In the genomic region with DNA sequence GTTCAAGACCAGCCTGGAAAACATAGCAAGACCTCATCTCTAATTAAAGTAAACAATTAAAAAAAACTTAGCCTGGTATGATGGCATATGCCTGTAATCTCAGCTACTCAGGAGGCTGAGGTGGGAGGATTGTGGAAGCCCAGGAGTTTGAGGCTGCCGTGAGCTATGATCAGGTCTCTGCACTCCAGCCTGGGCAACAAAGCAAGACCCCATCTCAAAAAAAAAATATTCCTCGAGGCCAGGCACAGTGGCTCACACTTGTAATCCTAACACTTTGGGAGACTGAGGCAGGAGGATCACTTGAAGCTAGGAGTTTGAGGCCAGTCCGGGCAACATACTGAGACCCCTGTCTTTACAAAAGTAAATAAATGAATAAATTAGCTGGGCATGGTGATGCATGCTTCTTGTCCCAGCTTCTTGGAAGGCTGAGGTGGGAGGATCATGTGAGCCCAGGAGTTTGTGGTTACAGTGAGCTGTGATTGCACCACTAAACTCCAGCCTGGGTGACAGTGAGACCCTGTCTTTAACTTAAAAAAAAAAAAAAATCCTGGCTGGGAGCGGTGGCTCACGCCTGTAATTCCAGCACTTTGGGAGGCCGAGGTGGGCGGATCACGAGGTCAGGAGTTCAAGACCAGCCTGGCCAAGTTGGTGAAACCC, we compare ENCODE assay signal across 28 cellular contexts. TPM values are rescaled to one million over a fixed set of nuclear protein-coding genes. Genes with fewer than 3 reads are reported as not detected.
"Had no signal": no experiment of that assay in that cellular context is flagged by ENCODE, and none has a peak within 500 bp of the region (broad histone marks: within the 10 kb centered on the region; RNA-seq: fewer than 3 reads in every experiment).

No MANE protein-coding gene starts in this region.

- H3K4me3 ChIP-seq: gastrocnemius medialis, thyroid gland, upper lobe of right lung had no signal

- H3K4me1 Mint-ChIP-seq: activated CD4-positive, alpha-beta T cell treated with anti-CD3 and anti-CD28 coated beads, Interleukin-2, amount 10 ng/mL, durations not matched to agents 7 days and 5 days; activated CD8-positive, alpha-beta memory T cell treated with anti-CD3 and anti-CD28 coated beads, Interleukin-2, amount 10 ng/mL, durations not matched to agents 7 days and 5 days; activated naive CD8-positive, alpha-beta T cell treated with anti-CD3 and anti-CD28 coated beads, Interleukin-2, amount 50 U/mL, for 24 hours; brain had no signal

- H3K27me3 ChIP-seq: gastrocnemius medialis, thyroid gland, upper lobe of right lung had no signal

- H3K27me3 Mint-ChIP-seq: activated CD8-positive, alpha-beta memory T cell treated with anti-CD3 and anti-CD28 coated beads, Interleukin-2, amount 10 ng/mL, durations not matched to agents 7 days and 5 days had no signal

- H3K27ac ChIP-seq: gastrocnemius medialis, thyroid gland, upper lobe of right lung, WERI-Rb-1 had no signal

- H3K9me3 Mint-ChIP-seq: activated CD4-positive, alpha-beta T cell treated with anti-CD3 and anti-CD28 coated beads, Interleukin-2, amount 10 ng/mL, durations not matched to agents 7 days and 5 days; activated CD8-positive, alpha-beta T cell treated with anti-CD3 and anti-CD28 coated beads for 36 hours; activated naive CD8-positive, alpha-beta T cell treated with anti-CD3 and anti-CD28 coated beads, Interleukin-2, amount 50 U/mL, for 24 hours; activated T-helper 1 cell treated with anti-CD3 and anti-CD28 coated beads, Interleukin-12 subunit alpha, Interleukin-12 subunit beta, Interleukin-2, Interleukin-4 antibody, amounts not matched to agents 30 ng/mL and 10 ng/mL and 1 ng/mL, durations not matched to agents 14 hours and 24 hours and 36 hours; brain; natural killer cell treated with Interleukin-12 subunit alpha and Interleukin-12 subunit beta and Interleukin-15 and Interleukin-18, amount 100 ng/mL, for 72 hours; stimulated activated naive CD8-positive, alpha-beta T cell treated with anti-CD3 and anti-CD28 coated beads, Interleukin-15, Interleukin-2, amounts not matched to agents 100 ng/mL and 50 ng/mL, for 24 hours had no signal

- H3K4me1 ChIP-seq: gastrocnemius medialis, thyroid gland had no signal

- DNase-seq: activated CD4-positive, alpha-beta T cell treated with anti-CD3 and anti-CD28 coated beads, Interleukin-2, amount 10 ng/mL, durations not matched to agents 7 days and 5 days; activated CD4-positive, CD25-positive, alpha-beta regulatory T cell treated with anti-CD3 and anti-CD28 coated beads, Interleukin-2, amount 50 U/mL, for 72 hours; activated CD8-positive, alpha-beta memory T cell treated with anti-CD3 and anti-CD28 coated beads, Interleukin-2, amount 10 ng/mL, durations not matched to agents 7 days and 5 days; activated CD8-positive, alpha-beta T cell treated with anti-CD3 and anti-CD28 coated beads for 36 hours; activated gamma-delta T cell; activated naive CD4-positive, alpha-beta T cell treated with anti-CD3 and anti-CD28 coated beads, Interleukin-2, amount 50 U/mL, for 16 hours; activated naive CD8-positive, alpha-beta T cell treated with anti-CD3 and anti-CD28 coated beads, Interleukin-2, amount 50 U/mL, for 24 hours; activated T-cell treated with anti-CD3 and anti-CD28 coated beads for 4 hours; anterior cingulate cortex; dermis blood vessel endothelial cell; effector CD8-positive, alpha-beta T cell; gastrocnemius medialis; hypothalamus; left cardiac atrium; stimulated activated CD4-positive, alpha-beta T cell treated with anti-CD3 and anti-CD28 coated beads, Interleukin-12 subunit alpha, Interleukin-12 subunit beta, amount 100 ng/mL, for 4 hours; substantia nigra; T-helper 2 cell; thyroid gland; upper lobe of right lung; WERI-Rb-1 had no signal

- H3K36me3 Mint-ChIP-seq: activated CD8-positive, alpha-beta memory T cell treated with anti-CD3 and anti-CD28 coated beads, Interleukin-2, amount 10 ng/mL, durations not matched to agents 7 days and 5 days; brain; natural killer cell treated with Interleukin-12 subunit alpha and Interleukin-12 subunit beta and Interleukin-15 and Interleukin-18, amount 100 ng/mL, for 72 hours had no signal

- H3K36me3 ChIP-seq: gastrocnemius medialis, thyroid gland, upper lobe of right lung, WERI-Rb-1 had no signal

- H3K4me3 Mint-ChIP-seq: activated CD4-positive, alpha-beta T cell treated with anti-CD3 and anti-CD28 coated beads, Interleukin-2, amount 10 ng/mL, durations not matched to agents 7 days and 5 days; activated CD8-positive, alpha-beta memory T cell treated with anti-CD3 and anti-CD28 coated beads, Interleukin-2, amount 10 ng/mL, durations not matched to agents 7 days and 5 days; activated CD8-positive, alpha-beta T cell treated with anti-CD3 and anti-CD28 coated beads for 36 hours; activated naive CD8-positive, alpha-beta T cell treated with anti-CD3 and anti-CD28 coated beads, Interleukin-2, amount 50 U/mL, for 24 hours; activated T-helper 1 cell treated with anti-CD3 and anti-CD28 coated beads, Interleukin-12 subunit alpha, Interleukin-12 subunit beta, Interleukin-2, Interleukin-4 antibody, amounts not matched to agents 30 ng/mL and 10 ng/mL and 1 ng/mL, durations not matched to agents 14 hours and 24 hours and 36 hours; brain; natural killer cell treated with Interleukin-12 subunit alpha and Interleukin-12 subunit beta and Interleukin-15 and Interleukin-18, amount 100 ng/mL, for 72 hours; stimulated activated naive CD8-positive, alpha-beta T cell treated with anti-CD3 and anti-CD28 coated beads, Interleukin-15, Interleukin-2, amounts not matched to agents 100 ng/mL and 50 ng/mL, for 24 hours had no signal

- H3K9me3 ChIP-seq: gastrocnemius medialis, thyroid gland, upper lobe of right lung had no signal

- H3K27ac Mint-ChIP-seq: activated CD4-positive, alpha-beta T cell treated with anti-CD3 and anti-CD28 coated beads, Interleukin-2, amount 10 ng/mL, durations not matched to agents 7 days and 5 days; activated CD8-positive, alpha-beta memory T cell treated with anti-CD3 and anti-CD28 coated beads, Interleukin-2, amount 10 ng/mL, durations not matched to agents 7 days and 5 days; activated CD8-positive, alpha-beta T cell treated with anti-CD3 and anti-CD28 coated beads for 36 hours; activated naive CD8-positive, alpha-beta T cell treated with anti-CD3 and anti-CD28 coated beads, Interleukin-2, amount 50 U/mL, for 24 hours; activated T-helper 1 cell treated with anti-CD3 and anti-CD28 coated beads, Interleukin-12 subunit alpha, Interleukin-12 subunit beta, Interleukin-2, Interleukin-4 antibody, amounts not matched to agents 30 ng/mL and 10 ng/mL and 1 ng/mL, durations not matched to agents 14 hours and 24 hours and 36 hours; brain; natural killer cell treated with Interleukin-12 subunit alpha and Interleukin-12 subunit beta and Interleukin-15 and Interleukin-18, amount 100 ng/mL, for 72 hours; progenitor cell of endocrine pancreas; stimulated activated naive CD8-positive, alpha-beta T cell treated with anti-CD3 and anti-CD28 coated beads, Interleukin-15, Interleukin-2, amounts not matched to agents 100 ng/mL and 50 ng/mL, for 24 hours had no signal

RNA-seq across cellular contexts. Expression of a gene that starts 9.3 kb away (rescaled TPM):
- total RNA-seq: dermis blood vessel endothelial cell had no signal

RNA-seq across cellular contexts. Expression of a gene that starts 39.4 kb away (rescaled TPM):
- total RNA-seq: activated CD8-positive, alpha-beta memory T cell treated with anti-CD3 and anti-CD28 coated beads, Interleukin-2, amount 10 ng/mL, durations not matched to agents 7 days and 5 days; activated CD8-positive, alpha-beta T cell treated with anti-CD3 and anti-CD28 coated beads for 36 hours; activated T-helper 1 cell treated with anti-CD3 and anti-CD28 coated beads, Interleukin-12 subunit alpha, Interleukin-12 subunit beta, Interleukin-2, Interleukin-4 antibody, amounts not matched to agents 30 ng/mL and 10 ng/mL and 1 ng/mL, durations not matched to agents 14 hours and 24 hours and 36 hours; cardiac septum; chondrocyte; left cardiac atrium; natural killer cell treated with Interleukin-12 subunit alpha and Interleukin-12 subunit beta and Interleukin-15 and Interleukin-18, amount 100 ng/mL, for 72 hours; osteocyte had no signal
